ENCODE assay signal across 2 cellular contexts in genomic region chr22:43378011-43378704, GRCh38.
A peak's percentile ranks its signal among the peaks of the same experiment; 100 is the strongest.
TF ChIP-seq lines count a peak whose summit lies in the region.

No MANE protein-coding gene starts in this region.

TF ChIP-seq in IMR-90, 13 proteins besides CTCF, POLR2A, EP300 and RAD21 (continued from another document):
- no peak for TF ChIP-seq MAZ (IDR thresholded peaks at IDR 0.05; ENCODE audit: borderline replicate concordance, low read depth, low read length)
- 0 out of 2 replicates have a peak, but pooled peaks have one; percentile 14 for TF ChIP-seq MAFK (IDR thresholded peaks at IDR 0.05; ENCODE audit: low read depth, low read length)
- TF ChIP-seq ELK1 (IDR thresholded peaks at IDR 0.05; ENCODE audit: borderline replicate concordance, low read depth, low read length): no peak
- 0 out of 2 replicates have a peak, but pooled peaks have one; percentile 17 for TF ChIP-seq USF2 (IDR thresholded peaks at IDR 0.05; ENCODE audit: low read depth, low read length)

TF ChIP-seq in GM23338, 12 proteins besides CTCF, POLR2A, EP300 and RAD21 (continued from another document):
- TF ChIP-seq ZNF462 (CRISPR knock-in tag; IDR thresholded peaks at IDR 0.05) (no peak), EZH2phosphoT487 (IDR thresholded peaks at IDR 0.05; ENCODE audit: unreplicated experiment) (no peak), ETS1 (IDR thresholded peaks at IDR 0.05) (no peak), POLR2AphosphoS5 (IDR thresholded peaks at IDR 0.05; ENCODE audit: low read depth) (no peak), ZNF331 (CRISPR knock-in tag; IDR thresholded peaks at IDR 0.05; ENCODE audit: low read depth) (no peak), ZNF114 (CRISPR knock-in tag; IDR thresholded peaks at IDR 0.05) (no peak), STAT1 (IDR thresholded peaks at IDR 0.05; ENCODE audit: unreplicated experiment) (no peak), CREB1 (CRISPR knock-in tag; IDR thresholded peaks at IDR 0.05; ENCODE audit: low read depth) (no peak), NANOG (IDR thresholded peaks at IDR 0.05; ENCODE audit: borderline replicate concordance) (no peak), JUNB (IDR thresholded peaks at IDR 0.05; ENCODE audit: unreplicated experiment) (no peak), REST (IDR thresholded peaks at IDR 0.05; ENCODE audit: unreplicated experiment) (no peak)
